ENCODE assay signal across 15 cellular contexts in genomic region chr9:1216532-1216931, GRCh38.
"Had no signal": no experiment of that assay in that cellular context is flagged by ENCODE, and none has a peak within 500 bp of the region (broad histone marks: within the 10 kb centered on the region; RNA-seq: fewer than 3 reads in every experiment).

No MANE protein-coding gene starts in this region.

- H3K9me3 ChIP-seq: heart left ventricle, left lung, ovary, testis, upper lobe of right lung had no signal

- H3K27ac ChIP-seq: coronary artery, heart left ventricle, left lung, ovary, skin epidermis, testis, upper lobe of right lung had no signal

- H3K4me1 ChIP-seq: heart left ventricle, left lung, testis, upper lobe of right lung had no signal

- H3K27me3 ChIP-seq: heart left ventricle, left lung, ovary, testis, upper lobe of right lung had no signal

- DNase-seq: activated CD4-positive, alpha-beta T cell treated with anti-CD3 and anti-CD28 coated beads, Interleukin-2, amount 50 U/mL, for 1 hour; activated naive CD4-positive, alpha-beta T cell treated with anti-CD3 and anti-CD28 coated beads for 36 hours; activated T-cell treated with anti-CD3 and anti-CD28 coated beads for 4 hours; central memory CD4-positive, alpha-beta T cell; effector CD4-positive, alpha-beta T cell; heart left ventricle; left lung; ovary; stimulated activated CD4-positive, alpha-beta T cell treated with anti-CD3 and anti-CD28 coated beads, Interleukin-4, amount 100 ng/mL, for 4 hours; stimulated activated naive CD8-positive, alpha-beta T cell treated with anti-CD3 and anti-CD28 coated beads, Interleukin-15, amount 100 ng/mL, for 72 hours; testis; upper lobe of right lung had no signal

- H3K36me3 ChIP-seq: heart left ventricle, left lung, ovary, upper lobe of right lung had no signal

- ATAC-seq: activated T-helper 17 cell treated with anti-CD3 and anti-CD28 coated beads, Interleukin-2, amount 50 U/mL, for 72 hours; heart left ventricle; left lung; stimulated activated naive CD8-positive, alpha-beta T cell treated with anti-CD3 and anti-CD28 coated beads, Interleukin-15, amount 100 ng/mL, for 72 hours; upper lobe of right lung had no signal

- H3K4me3 ChIP-seq: coronary artery, heart left ventricle, left lung, ovary, skin epidermis, testis, upper lobe of right lung had no signal
